16 cellular contexts compared by ENCODE assay signal in genomic region chr1:236761397-236762132, GRCh38. TPM values are rescaled to one million over a fixed set of nuclear protein-coding genes. Genes with fewer than 3 reads are reported as not detected.
DNase-seq lines count a peak whose midpoint lies in the region; ATAC-seq and TF ChIP-seq lines count a peak whose summit lies in the region.
"Had no signal": no experiment of that assay in that cellular context is flagged by ENCODE, and none has a peak within 500 bp of the region (broad histone marks: within the 10 kb centered on the region; RNA-seq: fewer than 3 reads in every experiment).

No MANE protein-coding gene starts in this region.

- H3K9me3 ChIP-seq in mammary epithelial cell (replicated peaks; ENCODE audit: insufficient read depth, low read length) (no peaks in the 10 kb centered on the region), body of pancreas (no peaks in the 10 kb centered on the region)
- H3K9me3 ChIP-seq: A549, HAP-1 had no signal

- no peaks in the 10 kb centered on the region for H4K20me1 ChIP-seq in mammary epithelial cell (ENCODE audit: insufficient read depth, low read length)

- no peaks in the 10 kb centered on the region for H3K27me3 ChIP-seq in mammary epithelial cell (ENCODE audit: insufficient read depth, low read length)
- no peaks in the 10 kb centered on the region for H3K27me3 ChIP-seq in body of pancreas

- CTCF ChIA-PET in mammary epithelial cell (lab: Charles Lee; ENCODE audit: low non-redundant PET) (no interaction called here), MCF 10A (lab: Yijun Ruan, JAX) (interaction anchor here (0.5 to 1.3 kb wide), 5 partner anchors 8 to 1721 kb away, joined by 3 to 4 read pairs (median 3); no protein-coding TSS in a partner anchor)
- CTCF ChIA-PET in activated CD4-positive, alpha-beta T cell treated with anti-CD3 and anti-CD28 coated beads, Interleukin-2, amount 10 ng/mL, durations not matched to agents 7 days and 5 days (lab: Charles Lee), result no interaction called here

- DNase-seq in mammary epithelial cell (no peak), MCF 10A (ENCODE audit: unreplicated experiment) (no peak), EH (ENCODE audit: low read depth) (peak; percentile 15), body of pancreas (peak; percentile 23 to 59 (median 53)), mesothelial cell of epicardium (ENCODE audit: low spot score in 2 of 2, unreplicated experiment in 2 of 2) (no peak), COLO829 (ENCODE audit: low spot score) (no peak)
- no peak for DNase-seq in activated CD4-positive, alpha-beta T cell treated with anti-CD3 and anti-CD28 coated beads, Interleukin-2, amount 10 ng/mL, durations not matched to agents 7 days and 5 days
- DNase-seq: AML-193; CD4-positive, alpha-beta T cell; DMS153; DMS79 treated with DMSO at 0.1 percent for 48 hours had no signal

- H3K4me1 Mint-ChIP-seq in MCF 10A (ENCODE audit: insufficient read depth, unreplicated experiment) (no peaks in the 10 kb centered on the region), mesothelial cell of epicardium (peaks cover 37% of the 10 kb centered on the region)
- H3K4me1 Mint-ChIP-seq in activated CD4-positive, alpha-beta T cell treated with anti-CD3 and anti-CD28 coated beads, Interleukin-2, amount 10 ng/mL, durations not matched to agents 7 days and 5 days, result peaks cover 4% of the 10 kb centered on the region

- no peak overlapping the region for H3K27ac Mint-ChIP-seq in MCF 10A (ENCODE audit: low read depth, unreplicated experiment)
- peak overlapping the region; percentile 52 for H3K27ac Mint-ChIP-seq in mesothelial cell of epicardium
- no peak overlapping the region for H3K27ac Mint-ChIP-seq in activated CD4-positive, alpha-beta T cell treated with anti-CD3 and anti-CD28 coated beads, Interleukin-2, amount 10 ng/mL, durations not matched to agents 7 days and 5 days
- H3K27ac Mint-ChIP-seq: CD4-positive, alpha-beta T cell had no signal

- H3K27ac ChIP-seq in mammary epithelial cell (ENCODE audit: insufficient read depth, low read depth, low read length) (no peak overlapping the region), body of pancreas (peak overlapping the region; percentile 60 to 83 (median 70))
- H3K27ac ChIP-seq: 22Rv1, A549, C4-2B had no signal

- ATAC-seq in body of pancreas, result peak; percentile 77
- ATAC-seq: A549, GM12878 had no signal

- H3K36me3 Mint-ChIP-seq in MCF 10A (ENCODE audit: insufficient read depth, unreplicated experiment) (no peaks in the 10 kb centered on the region), mesothelial cell of epicardium (no peaks in the 10 kb centered on the region)
- H3K36me3 Mint-ChIP-seq in activated CD4-positive, alpha-beta T cell treated with anti-CD3 and anti-CD28 coated beads, Interleukin-2, amount 10 ng/mL, durations not matched to agents 7 days and 5 days (ENCODE audit: low read depth), result no peaks in the 10 kb centered on the region

- POLR2A ChIA-PET in MCF 10A (lab: Yijun Ruan, JAX), result interaction anchor here (1.5 kb wide), 1 partner anchor 34 kb away, joined by 7 read pairs; the partner anchor contains the start of gene MTR
- POLR2A ChIA-PET in activated CD4-positive, alpha-beta T cell treated with anti-CD3 and anti-CD28 coated beads, Interleukin-2, amount 10 ng/mL, durations not matched to agents 7 days and 5 days (lab: Charles Lee), result no interaction called here

- in situ Hi-C loops in mammary epithelial cell (cut with MboI; ENCODE audit: low sequenced_read_pairs in 2 of 2), result loop anchor here in 1 of 2 donors (25.0 kb wide), 1 partner anchor 626 kb away; no protein-coding TSS in a partner anchor

- no peak overlapping the region for H3K4me2 ChIP-seq in mammary epithelial cell (ENCODE audit: insufficient read depth, low read depth, low read length)
- H3K4me2 ChIP-seq: A549 had no signal

- 87% methylated on average over 2 of the region's 5 CpGs for WGBS in mammary epithelial cell (ENCODE audit: low coverage, missing lambda C conversion rate)
- WGBS in body of pancreas, 2 donors, result 46 to 51% methylated on average over 5 of the region's 5 CpGs

- H3K4me1 ChIP-seq in mammary epithelial cell (ENCODE audit: insufficient read depth, low read length), result no peaks in the 10 kb centered on the region
- H3K4me1 ChIP-seq in body of pancreas, result peaks cover 58% of the 10 kb centered on the region
- H3K4me1 ChIP-seq: A549, HAP-1 had no signal

- no peak overlapping the region for H3K4me3 ChIP-seq in mammary epithelial cell (replicated peaks in 1 of 3; ENCODE audit: insufficient read depth in 1 of 3, low read depth in 2 of 3, low read length in 3 of 3)
- H3K4me3 ChIP-seq in body of pancreas, result no peak overlapping the region
- H3K4me3 ChIP-seq: A549, GM12878, HAP-1 had no signal

- H2AFZ ChIP-seq in mammary epithelial cell (ENCODE audit: low read depth, low read length), result peak overlapping the region; percentile 66

- H3K79me2 ChIP-seq in mammary epithelial cell (ENCODE audit: insufficient read depth, low read length), result no peaks in the 10 kb centered on the region

- dilution Hi-C loops in mammary epithelial cell (cut with HindIII; ENCODE audit: low sequenced_read_pairs), result no loop called here

- H3K9ac ChIP-seq in mammary epithelial cell (ENCODE audit: insufficient read depth, low read length), result no peak overlapping the region

- H3K4me3 Mint-ChIP-seq in MCF 10A (ENCODE audit: unreplicated experiment) (no peak overlapping the region), mesothelial cell of epicardium (no peak overlapping the region)
- no peak overlapping the region for H3K4me3 Mint-ChIP-seq in activated CD4-positive, alpha-beta T cell treated with anti-CD3 and anti-CD28 coated beads, Interleukin-2, amount 10 ng/mL, durations not matched to agents 7 days and 5 days
- H3K4me3 Mint-ChIP-seq: CD4-positive, alpha-beta T cell had no signal

- TF ChIP-seq CTCF in mammary epithelial cell (conservative IDR thresholded peaks at IDR 0.05 in 1 of 2, IDR thresholded peaks at IDR 0.05 in 1 of 2; ENCODE audit: extremely low read depth in 1 of 2, insufficient read depth in 1 of 2, low read depth in 1 of 2, low read length in 2 of 2) (no peak), MCF 10A (IDR thresholded peaks at IDR 0.05; ENCODE audit: unreplicated experiment) (no peak), body of pancreas (IDR thresholded peaks at IDR 0.05) (no peak), mesothelial cell of epicardium (IDR thresholded peaks at IDR 0.05; ENCODE audit: unreplicated experiment) (no peak)

- no peaks in the 10 kb centered on the region for H3K9me3 Mint-ChIP-seq in MCF 10A (ENCODE audit: unreplicated experiment)
- no peaks in the 10 kb centered on the region for H3K9me3 Mint-ChIP-seq in mesothelial cell of epicardium
- H3K9me3 Mint-ChIP-seq in activated CD4-positive, alpha-beta T cell treated with anti-CD3 and anti-CD28 coated beads, Interleukin-2, amount 10 ng/mL, durations not matched to agents 7 days and 5 days, result no peaks in the 10 kb centered on the region
- H3K9me3 Mint-ChIP-seq: CD4-positive, alpha-beta T cell had no signal

- no peaks in the 10 kb centered on the region for H3K36me3 ChIP-seq in mammary epithelial cell (ENCODE audit: insufficient read depth, low read length)
- H3K36me3 ChIP-seq in body of pancreas (replicated peaks in 1 of 2; ENCODE audit: insufficient read depth in 1 of 2, low read depth in 2 of 2), result no peaks in the 10 kb centered on the region
- H3K36me3 ChIP-seq: HAP-1 had no signal

- peaks cover 12% of the 10 kb centered on the region for H3K27me3 Mint-ChIP-seq in MCF 10A (ENCODE audit: insufficient read depth, unreplicated experiment)
- H3K27me3 Mint-ChIP-seq in mesothelial cell of epicardium (ENCODE audit: low read depth), result no peaks in the 10 kb centered on the region
- H3K27me3 Mint-ChIP-seq in activated CD4-positive, alpha-beta T cell treated with anti-CD3 and anti-CD28 coated beads, Interleukin-2, amount 10 ng/mL, durations not matched to agents 7 days and 5 days, result peaks cover 3% of the 10 kb centered on the region
- H3K27me3 Mint-ChIP-seq: CD4-positive, alpha-beta T cell had no signal

- BruUV-seq in mammary epithelial cell (replicated peaks; lab: Mats Ljungman, UMichigan) (no TSS peak), MCF 10A (replicated peaks; lab: Mats Ljungman, UMichigan) (no TSS peak)

- TF ChIP-seq POLR2A in body of pancreas (IDR thresholded peaks at IDR 0.05), result no peak

- intact Hi-C loops in mammary epithelial cell (cut with micrococcal nuclease) (no loop called here), MCF 10A (cut with micrococcal nuclease) (no loop called here), body of pancreas (cut with DNase I) (no loop called here)

RNA-seq across cellular contexts. Expression of gene MTR, which starts 33.5 kb away (rescaled TPM):
- total RNA-seq in mammary epithelial cell, result 10 to 100 TPM; 36.7 to 39.8 TPM
- polyA plus RNA-seq in mammary epithelial cell, result 8.1 TPM
- polyA minus RNA-seq in mammary epithelial cell, result 29.2 TPM
- 54.6 and 59.1 TPM in 2 replicates for total RNA-seq in MCF 10A (2022)
- total RNA-seq in body of pancreas, result 10 to 100 TPM; 26.7 to 29.8 TPM
- total RNA-seq in mesothelial cell of epicardium, result 60.4 to 62.5 TPM (median 61.6 TPM) in 3 replicates
- 10 to 100 TPM; 41.1 to 42.5 TPM for total RNA-seq in activated CD4-positive, alpha-beta T cell treated with anti-CD3 and anti-CD28 coated beads, Interleukin-2, amount 10 ng/mL, durations not matched to agents 7 days and 5 days

Comparison
In these comparisons a context has a peak if more than half of its experiments do, and no peak if none do; other contexts are left out.
1. DNase-seq: peak in EH (single experiment) and body of pancreas (4 of 4); none in mammary epithelial cell (single experiment), MCF 10A (single experiment), mesothelial cell of epicardium (0 of 2), COLO829 (single experiment) and activated CD4-positive, alpha-beta T cell treated with anti-CD3 and anti-CD28 coated beads, Interleukin-2, amount 10 ng/mL, durations not matched to agents 7 days and 5 days (single experiment).